1 cellular context compared by ENCODE assay signal in the genomic region with DNA sequence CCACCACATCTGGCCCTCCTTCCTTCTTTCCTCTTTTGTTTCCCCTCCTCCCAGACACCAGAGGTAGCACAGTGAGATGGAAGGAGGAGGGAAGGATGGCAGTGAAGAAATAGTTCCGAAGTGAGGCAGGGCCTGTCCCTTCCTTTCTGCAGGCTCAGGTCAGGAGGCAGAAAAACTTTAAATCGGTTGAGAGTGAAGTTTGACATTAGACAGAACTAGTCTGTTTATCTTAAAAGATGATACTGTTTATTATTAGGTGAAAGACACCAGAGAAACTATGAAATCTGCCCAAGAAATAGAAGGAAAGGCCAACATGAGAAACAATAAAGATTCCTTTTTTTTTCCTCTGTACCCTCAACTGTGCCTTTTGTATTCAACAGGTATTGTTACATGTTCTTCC.
TF ChIP-seq lines count a peak whose summit lies in the region.

No MANE protein-coding gene starts in this region.

TF ChIP-seq in IMR-90, 13 proteins besides CTCF, POLR2A, EP300 and RAD21 (continued from another document):
- no peak for TF ChIP-seq CEBPB (IDR thresholded peaks at IDR 0.05; ENCODE audit: low read depth, low read length)
- no peak for TF ChIP-seq MAZ (IDR thresholded peaks at IDR 0.05; ENCODE audit: borderline replicate concordance, low read depth, low read length)
- no peak for TF ChIP-seq MXI1 (IDR thresholded peaks at IDR 0.05; ENCODE audit: borderline replicate concordance, low read depth, low read length)
